In the genomic region with DNA sequence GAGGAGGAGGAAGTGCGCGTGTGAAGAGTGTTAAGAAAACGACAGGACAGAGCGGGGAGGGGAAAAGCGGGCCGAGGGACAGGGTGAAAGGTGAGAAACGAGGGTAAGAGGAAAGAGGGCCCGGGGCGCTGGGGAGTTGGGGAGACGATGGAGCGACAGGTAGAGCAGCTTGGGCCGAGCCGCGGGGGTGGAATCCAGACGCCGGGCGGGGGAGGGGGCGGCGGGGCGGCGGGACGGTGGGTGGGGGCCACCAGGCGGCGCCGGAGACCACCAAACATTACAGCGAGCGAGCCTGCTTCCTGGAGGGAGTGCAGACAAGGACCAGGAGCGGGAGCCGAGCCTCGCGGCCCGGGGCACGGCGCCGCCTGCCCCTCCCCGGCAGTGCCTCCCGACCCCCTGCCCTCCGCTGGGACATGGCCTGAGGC, we compare ENCODE assay signal across 8 cellular contexts. TPM values are rescaled to one million over a fixed set of nuclear protein-coding genes. Genes with fewer than 3 reads are reported as not detected.
DNase-seq lines count a peak whose midpoint lies in the region; ATAC-seq and TF ChIP-seq lines count a peak whose summit lies in the region.
"Not testable (repeated sequence)": the region's sequence is repeated elsewhere in the genome, so short reads cannot be mapped to it uniquely, and the experiment has no call there.

No MANE protein-coding gene starts in this region.

- peak; percentile 30 for ATAC-seq in GM21737 (IDR thresholded peaks at IDR 0.05; ENCODE audit: unreplicated experiment)
- peak; percentile 27 for ATAC-seq in HG03354 (IDR thresholded peaks at IDR 0.05; ENCODE audit: poor library complexity, severe bottlenecking, unreplicated experiment)
- peak; percentile 6 for ATAC-seq in foreskin keratinocyte
- peak; percentile 16 for ATAC-seq in thoracic aorta (ENCODE audit: insufficient number of reproducible peaks, low FRiP score, low read depth)

- peak overlapping the region; percentile 34 for H3K4me2 ChIP-seq in SU-DHL-6 (ENCODE audit: low read depth, low read length, poor library complexity, severe bottlenecking)

- not testable (repeated sequence) for H3F3A ChIP-seq in SU-DHL-6 (ENCODE audit: insufficient read depth)

- not testable (repeated sequence) for H3K27ac ChIP-seq in SU-DHL-6 (ENCODE audit: low read depth, low read length); foreskin keratinocyte
- peak overlapping the region in 1 of 2 donors; percentile 84 for H3K27ac ChIP-seq in thoracic aorta

- DNase-seq in Daoy (ENCODE audit: low read depth): peak; percentile 3
- DNase-seq in adipocyte (ENCODE audit: low read depth): peak; percentile 24
- not testable (repeated sequence) for DNase-seq in foreskin keratinocyte; thoracic aorta (ENCODE audit: low spot score)
- DNase-seq in nephron progenitor cell: peak; percentile 34

- H3K9me3 ChIP-seq in SU-DHL-6 (ENCODE audit: insufficient read depth, low read length); adipocyte (ENCODE audit: control insufficient read depth, low read length); thoracic aorta: not testable (repeated sequence)

- H3K4me3 ChIP-seq in SU-DHL-6 (ENCODE audit: insufficient read depth, low read length, poor library complexity, severe bottlenecking): peak overlapping the region; percentile 37
- H3K4me3 ChIP-seq in adipocyte (ENCODE audit: low read length): not testable (repeated sequence)
- H3K4me3 ChIP-seq in thoracic aorta: peak overlapping the region; percentile 72

- H3K4me3 Mint-ChIP-seq in nephron progenitor cell: peak overlapping the region; percentile 91

- peak overlapping the region; percentile 55 for H3K9ac ChIP-seq in SU-DHL-6 (ENCODE audit: low read length)
- H3K9ac ChIP-seq in adipocyte (ENCODE audit: low read length): not testable (repeated sequence)

- H4K20me1 ChIP-seq in SU-DHL-6 (ENCODE audit: low read depth, low read length): not testable (repeated sequence)

- H3K4me1 Mint-ChIP-seq in nephron progenitor cell: peaks cover 22% of the 10 kb centered on the region

- not testable (repeated sequence) for H3K36me3 Mint-ChIP-seq in nephron progenitor cell (ENCODE audit: low read depth)

- H3K4me1 ChIP-seq in adipocyte (ENCODE audit: control insufficient read depth, insufficient read depth, low read length); foreskin keratinocyte: not testable (repeated sequence)
- peaks cover 9 to 11% of the 10 kb centered on the region in 2 donors for H3K4me1 ChIP-seq in thoracic aorta (ENCODE audit: control insufficient read depth in 1 of 2, low read depth in 2 of 2)

- not testable (repeated sequence) for H3K27ac Mint-ChIP-seq in nephron progenitor cell

- not testable (repeated sequence) for H3K27me3 ChIP-seq in SU-DHL-6 (ENCODE audit: low read length); adipocyte (replicated peaks; ENCODE audit: control insufficient read depth, insufficient read depth, low read length); foreskin keratinocyte; thoracic aorta (replicated peaks; ENCODE audit: insufficient read depth)

- not testable (repeated sequence) for H3K9me3 Mint-ChIP-seq in nephron progenitor cell

- not testable (repeated sequence) for H3K36me3 ChIP-seq in SU-DHL-6 (ENCODE audit: low read length); adipocyte (ENCODE audit: control insufficient read depth, insufficient read depth, low read length, severe bottlenecking); thoracic aorta

- not testable (repeated sequence) for H3K9me2 ChIP-seq in SU-DHL-6 (replicated peaks; ENCODE audit: insufficient read depth, low read length)

- H3K79me2 ChIP-seq in SU-DHL-6 (ENCODE audit: insufficient read depth, low read length): peaks cover 27% of the 10 kb centered on the region; the same call in 1 of the 2 replicates

- H2AFZ ChIP-seq in SU-DHL-6 (ENCODE audit: low read depth, low read length, severe bottlenecking): not testable (repeated sequence)

- not testable (repeated sequence) for H3K27me3 Mint-ChIP-seq in nephron progenitor cell (ENCODE audit: low read depth, poor library complexity)

- TF ChIP-seq CTCF in SU-DHL-6 (IDR thresholded peaks at IDR 0.05; ENCODE audit: insufficient read depth, low read length, poor library complexity, severe bottlenecking); foreskin keratinocyte (conservative IDR thresholded peaks at IDR 0.05): not testable (repeated sequence)
- peak; percentile 17 for TF ChIP-seq CTCF in nephron progenitor cell (IDR thresholded peaks at IDR 0.05)
- peak; percentile 21 for TF ChIP-seq CTCF in thoracic aorta (IDR thresholded peaks at IDR 0.05)

RNA-seq across cellular contexts. Expression of a gene that starts 0.9 kb away (rescaled TPM):
- total RNA-seq in Daoy (2014; rRNA removed; shearing (Covaris generic)): under 0.01 TPM in 1 of 2 replicates, not detected in the other
- total RNA-seq in foreskin keratinocyte: 0.20 and 0.28 TPM in 2 replicates
- 0.17 and 0.22 TPM in 2 replicates for polyA plus RNA-seq in foreskin keratinocyte
- total RNA-seq in thoracic aorta: not detected
